11 cellular contexts compared by ENCODE assay signal in genomic region chr15:39774688-39775267, GRCh38. TPM values are rescaled to one million over a fixed set of nuclear protein-coding genes. Genes with fewer than 3 reads are reported as not detected.
DNase-seq lines count a peak whose midpoint lies in the region; ATAC-seq and TF ChIP-seq lines count a peak whose summit lies in the region.
"Had no signal": no experiment of that assay in that cellular context is flagged by ENCODE, and none has a peak within 500 bp of the region (broad histone marks: within the 10 kb centered on the region; RNA-seq: fewer than 3 reads in every experiment).

No MANE protein-coding gene starts in this region.

- no peaks in the 10 kb centered on the region for H3K27me3 Mint-ChIP-seq in T-helper 17 cell
- H3K27me3 Mint-ChIP-seq in activated naive CD4-positive, alpha-beta T cell treated with anti-CD3 and anti-CD28 coated beads, Interleukin-2, amount 50 U/mL, for 24 hours, result peaks cover 2% of the 10 kb centered on the region

- no peak overlapping the region for H3K27ac ChIP-seq in tibial artery
- H3K27ac ChIP-seq: heart right ventricle had no signal

- no peaks in the 10 kb centered on the region for H3K9me3 ChIP-seq in T-helper 17 cell (ENCODE audit: control insufficient read depth, low read length, poor library complexity, severe bottlenecking)
- H3K9me3 ChIP-seq in tibial artery, result no peaks in the 10 kb centered on the region
- H3K9me3 ChIP-seq: HAP-1, heart right ventricle had no signal

- no peak overlapping the region for H3K27ac Mint-ChIP-seq in T-helper 17 cell
- H3K27ac Mint-ChIP-seq in activated naive CD4-positive, alpha-beta T cell treated with anti-CD3 and anti-CD28 coated beads, Interleukin-2, amount 50 U/mL, for 24 hours, result peak overlapping the region; percentile 79

- H3K36me3 ChIP-seq in tibial artery, result no peaks in the 10 kb centered on the region
- H3K36me3 ChIP-seq: HAP-1, heart right ventricle had no signal

- no peak overlapping the region for H3K4me3 ChIP-seq in tibial artery
- H3K4me3 ChIP-seq: HAP-1, heart right ventricle had no signal

- H3K27me3 ChIP-seq in tibial artery, result no peaks in the 10 kb centered on the region
- H3K27me3 ChIP-seq: heart right ventricle had no signal

- H3K4me3 Mint-ChIP-seq in T-helper 17 cell, result peak overlapping the region; percentile 50
- peak overlapping the region; percentile 52 for H3K4me3 Mint-ChIP-seq in activated naive CD4-positive, alpha-beta T cell treated with anti-CD3 and anti-CD28 coated beads, Interleukin-2, amount 50 U/mL, for 24 hours

- intact Hi-C loops in tibial artery (cut with DNase I; ENCODE audit: low total_unique reads), result no loop called here

- peaks cover 3% of the 10 kb centered on the region for H3K36me3 Mint-ChIP-seq in T-helper 17 cell (ENCODE audit: low read depth)
- H3K36me3 Mint-ChIP-seq in activated naive CD4-positive, alpha-beta T cell treated with anti-CD3 and anti-CD28 coated beads, Interleukin-2, amount 50 U/mL, for 24 hours, result no peaks in the 10 kb centered on the region

- peak; percentile 5 for DNase-seq in activated CD8-positive, alpha-beta memory T cell treated with anti-CD3 and anti-CD28 coated beads, Interleukin-2, amount 50 U/mL, for 1 hour (ENCODE audit: extremely low read depth)
- no peak for DNase-seq in activated CD8-positive, alpha-beta memory T cell treated with anti-CD3 and anti-CD28 coated beads for 24 hours
- DNase-seq in T-helper 17 cell, result peak in 2 of 3 donors; percentile 16 to 23
- peak; percentile 29 for DNase-seq in stimulated activated naive CD8-positive, alpha-beta T cell treated with anti-CD3 and anti-CD28 coated beads, Interleukin-15, Interleukin-2, amounts not matched to agents 100 U/mL and 50 U/mL, for 24 hours
- no peak for DNase-seq in tibial artery
- no peak for DNase-seq in Ammon's horn (ENCODE audit: low spot score)
- DNase-seq in NOMO-1 treated with dmso at 0.1 percent for 144 hours (lab: John Stamatoyannopoulos, UW; ENCODE audit: unreplicated experiment), result no peak
- DNase-seq: heart right ventricle, NCI-H1417 treated with DMSO at 0.1 percent for 48 hours had no signal

- H3K9me3 Mint-ChIP-seq in activated naive CD4-positive, alpha-beta T cell treated with anti-CD3 and anti-CD28 coated beads, Interleukin-2, amount 50 U/mL, for 24 hours, result no peaks in the 10 kb centered on the region

- no peak for TF ChIP-seq CTCF in tibial artery (IDR thresholded peaks at IDR 0.05)

- peak; percentile 95 for ATAC-seq in T-helper 17 cell
- ATAC-seq in stimulated activated naive CD8-positive, alpha-beta T cell treated with anti-CD3 and anti-CD28 coated beads, Interleukin-15, Interleukin-2, amounts not matched to agents 100 U/mL and 50 U/mL, for 24 hours, result peak; percentile 71
- ATAC-seq: heart right ventricle had no signal

- H3K4me1 Mint-ChIP-seq in T-helper 17 cell, result peaks cover 15% of the 10 kb centered on the region
- H3K4me1 Mint-ChIP-seq in activated naive CD4-positive, alpha-beta T cell treated with anti-CD3 and anti-CD28 coated beads, Interleukin-2, amount 50 U/mL, for 24 hours, result peaks cover 20% of the 10 kb centered on the region

- H3K4me1 ChIP-seq in tibial artery, result peaks cover 0 to 7% (median 2%) of the 10 kb centered on the region in 4 donors

RNA-seq across cellular contexts. Expression of gene FSIP1, which starts 7.9 kb away (rescaled TPM):
- total RNA-seq in T-helper 17 cell, result 1 to 10 TPM in 1 of 2 donors, under 1 TPM in 1; 0.67 to 1.7 TPM

Comparison
In these comparisons a context has a peak if more than half of its experiments do, and no peak if none do; other contexts are left out.
1. DNase-seq: peak in activated CD8-positive, alpha-beta memory T cell treated with anti-CD3 and anti-CD28 coated beads, Interleukin-2, amount 50 U/mL, for 1 hour (single experiment), T-helper 17 cell (2 of 3) and stimulated activated naive CD8-positive, alpha-beta T cell treated with anti-CD3 and anti-CD28 coated beads, Interleukin-15, Interleukin-2, amounts not matched to agents 100 U/mL and 50 U/mL, for 24 hours (single experiment); none in activated CD8-positive, alpha-beta memory T cell treated with anti-CD3 and anti-CD28 coated beads for 24 hours (single experiment), tibial artery (0 of 2), Ammon's horn (single experiment) and NOMO-1 treated with dmso at 0.1 percent for 144 hours (single experiment).